20 cellular contexts compared by ENCODE assay signal in genomic region chr10:110698782-110699201, GRCh38. TPM values are rescaled to one million over a fixed set of nuclear protein-coding genes. Genes with fewer than 3 reads are reported as not detected.
"Had no signal": no experiment of that assay in that cellular context is flagged by ENCODE, and none has a peak within 500 bp of the region (broad histone marks: within the 10 kb centered on the region; RNA-seq: fewer than 3 reads in every experiment).

No MANE protein-coding gene starts in this region.

- H3K4me3 ChIP-seq: adrenal gland, dorsolateral prefrontal cortex, esophagus muscularis mucosa, lung, right lobe of liver, testis had no signal

- DNase-seq: activated CD4-positive, alpha-beta T cell treated with anti-CD3 and anti-CD28 coated beads for 48 hours; activated CD8-positive, alpha-beta memory T cell treated with anti-CD3 and anti-CD28 coated beads, Interleukin-2, amount 50 U/mL, for 48 hours; activated CD8-positive, alpha-beta T cell treated with anti-CD3 and anti-CD28 coated beads, Interleukin-2, amount 10 ng/mL, durations not matched to agents 7 days and 5 days; activated naive CD4-positive, alpha-beta T cell treated with Interleukin-2 at 50 U/mL for 16 hours; adrenal gland; dorsolateral prefrontal cortex; foreskin melanocyte; naive thymus-derived CD4-positive, alpha-beta T cell; posterior cingulate gyrus; right lobe of liver; stimulated activated CD4-positive, alpha-beta T cell treated with anti-CD3 and anti-CD28 coated beads, Interleukin-2, amount 100 ng/mL, for 48 hours; stimulated activated naive CD4-positive, alpha-beta T cell treated with Interleukin-2 at 50 U/mL for 16 hours; T-helper 17 cell; testis had no signal

- H3K36me3 ChIP-seq: adrenal gland, esophagus muscularis mucosa, neutrophil, right lobe of liver had no signal

- H3K27ac ChIP-seq: adrenal gland, dorsolateral prefrontal cortex, neutrophil, right lobe of liver, testis had no signal

- ATAC-seq: activated CD8-positive, alpha-beta T cell treated with anti-CD3 and anti-CD28 coated beads, Interleukin-2, amount 10 ng/mL, durations not matched to agents 7 days and 5 days; naive thymus-derived CD4-positive, alpha-beta T cell; right lobe of liver; T-helper 17 cell; WTC11 had no signal

- H3K9me3 ChIP-seq: adrenal gland, esophagus muscularis mucosa, neutrophil, right lobe of liver, testis had no signal

- H3K27me3 ChIP-seq: adrenal gland, esophagus muscularis mucosa, neutrophil, right lobe of liver, testis had no signal

- FAIRE-seq: endometrium had no signal

- H3K4me1 ChIP-seq: adrenal gland, right lobe of liver, testis had no signal

RNA-seq across cellular contexts. Expression of gene RBM20, which starts 54.7 kb away (rescaled TPM):
- total RNA-seq: activated T-helper 1 cell treated with anti-CD3 and anti-CD28 coated beads, Interleukin-12 subunit alpha, Interleukin-12 subunit beta, Interleukin-2, Interleukin-4 antibody, amounts not matched to agents 30 ng/mL and 10 ng/mL and 1 ng/mL, durations not matched to agents 14 hours and 24 hours and 36 hours; T-helper 17 cell had no signal
